ENCODE assay signal across 33 cellular contexts in the genomic region with DNA sequence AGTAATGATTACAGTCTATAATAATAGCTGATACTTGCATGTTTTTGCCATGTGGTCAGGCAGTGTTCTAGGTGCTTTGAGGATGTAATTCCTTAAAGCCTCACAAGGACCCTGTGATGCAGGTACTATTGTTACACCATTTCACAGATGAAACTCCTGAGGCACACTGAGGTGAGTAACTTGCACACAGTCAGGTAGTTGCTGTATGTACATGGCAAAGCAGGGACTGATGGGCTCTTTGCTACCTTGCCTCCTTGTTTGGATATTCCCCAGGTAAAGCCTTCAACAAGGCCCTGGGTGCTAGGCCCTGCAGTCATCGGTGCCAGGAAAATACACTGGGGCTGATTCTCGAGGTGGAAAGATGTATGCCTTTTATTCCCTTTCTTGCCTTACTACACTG.
"Had no signal": no experiment of that assay in that cellular context is flagged by ENCODE, and none has a peak within 500 bp of the region (broad histone marks: within the 10 kb centered on the region; RNA-seq: fewer than 3 reads in every experiment).

No MANE protein-coding gene starts in this region.

- DNase-seq: activated effector memory CD4-positive, alpha-beta T cell treated with anti-CD3 and anti-CD28 coated beads, Interleukin-2, amount 50 U/mL, for 16 hours; activated effector memory CD4-positive, alpha-beta T cell treated with Interleukin-2 at 50 U/mL for 16 hours; activated gamma-delta T cell; activated gamma-delta T cell treated with Interleukin-2 at 50 U/mL for 16 hours; activated naive CD4-positive, alpha-beta T cell; activated naive CD4-positive, alpha-beta T cell treated with anti-CD3 and anti-CD28 coated beads for 36 hours; activated naive CD4-positive, alpha-beta T cell treated with anti-CD3 and anti-CD28 coated beads, Interleukin-2, amount 10 ng/mL, durations not matched to agents 7 days and 5 days; activated naive CD4-positive, alpha-beta T cell treated with anti-CD3 and anti-CD28 coated beads, Interleukin-2, amount 50 U/mL, for 16 hours; activated naive CD4-positive, alpha-beta T cell treated with Interleukin-2 at 50 U/mL for 16 hours; activated naive CD8-positive, alpha-beta T cell treated with anti-CD3 and anti-CD28 coated beads for 36 hours; activated naive CD8-positive, alpha-beta T cell treated with anti-CD3 and anti-CD28 coated beads, Interleukin-2, amount 10 ng/mL, durations not matched to agents 7 days and 5 days; activated naive CD8-positive, alpha-beta T cell treated with anti-CD3 and anti-CD28 coated beads, Interleukin-2, amount 50 U/mL, for 24 hours; activated T-cell treated with anti-CD3 and anti-CD28 coated beads for 4 hours; activated T-cell treated with anti-CD3 and anti-CD28 coated beads, Interleukin-2, amount 50 U/mL, for 1 hour; activated T-cell treated with anti-CD3 and anti-CD28 coated beads, Interleukin-2, amount 50 U/mL, for 24 hours; activated T-cell treated with anti-CD3 and anti-CD28 coated beads, Interleukin-2, amount 50 U/mL, for 4 hours; activated T-cell treated with anti-CD3 and anti-CD28 coated beads, Interleukin-2, amount 50 U/mL, for 48 hours; activated T-cell treated with anti-CD3 and anti-CD28 coated beads, Interleukin-2, amount 50 U/mL, for 72 hours; adrenal gland; amniotic stem cell; amygdala; anterior cingulate cortex; aorta; body of pancreas; brain microvascular endothelial cell; caudate nucleus; central memory CD4-positive, alpha-beta T cell; cerebellar nuclear complex had no signal

- H3K27me3 ChIP-seq: adrenal gland, ascending aorta, body of pancreas, brain microvascular endothelial cell, breast epithelium, cardiac muscle cell had no signal

- ATAC-seq: activated naive CD4-positive, alpha-beta T cell treated with anti-CD3 and anti-CD28 coated beads, Interleukin-2, amount 50 U/mL, for 72 hours; activated naive CD8-positive, alpha-beta T cell treated with anti-CD3 and anti-CD28 coated beads, Interleukin-2, amount 50 U/mL, for 24 hours; activated T-cell treated with anti-CD3 and anti-CD28 coated beads, Interleukin-2, amount 50 U/mL, for 4 hours; activated T-cell treated with anti-CD3 and anti-CD28 coated beads, Interleukin-2, amount 50 U/mL, for 72 hours; activated T-helper 17 cell treated with anti-CD3 and anti-CD28 coated beads, Interleukin-2, amount 50 U/mL, for 72 hours; body of pancreas had no signal

- H3K4me1 ChIP-seq: adrenal gland, breast epithelium had no signal

- H3K27ac ChIP-seq: adrenal gland, body of pancreas, brain microvascular endothelial cell, breast epithelium, cardiac muscle cell had no signal

- H3K36me3 ChIP-seq: adrenal gland, ascending aorta, brain microvascular endothelial cell, breast epithelium, cardiac muscle cell had no signal

- H3K9me3 ChIP-seq: adrenal gland, ascending aorta, body of pancreas, breast epithelium had no signal

- H3K4me3 ChIP-seq: adrenal gland, ascending aorta, body of pancreas, breast epithelium, cardiac muscle cell had no signal
